1 cellular context compared by ENCODE assay signal in the genomic region with DNA sequence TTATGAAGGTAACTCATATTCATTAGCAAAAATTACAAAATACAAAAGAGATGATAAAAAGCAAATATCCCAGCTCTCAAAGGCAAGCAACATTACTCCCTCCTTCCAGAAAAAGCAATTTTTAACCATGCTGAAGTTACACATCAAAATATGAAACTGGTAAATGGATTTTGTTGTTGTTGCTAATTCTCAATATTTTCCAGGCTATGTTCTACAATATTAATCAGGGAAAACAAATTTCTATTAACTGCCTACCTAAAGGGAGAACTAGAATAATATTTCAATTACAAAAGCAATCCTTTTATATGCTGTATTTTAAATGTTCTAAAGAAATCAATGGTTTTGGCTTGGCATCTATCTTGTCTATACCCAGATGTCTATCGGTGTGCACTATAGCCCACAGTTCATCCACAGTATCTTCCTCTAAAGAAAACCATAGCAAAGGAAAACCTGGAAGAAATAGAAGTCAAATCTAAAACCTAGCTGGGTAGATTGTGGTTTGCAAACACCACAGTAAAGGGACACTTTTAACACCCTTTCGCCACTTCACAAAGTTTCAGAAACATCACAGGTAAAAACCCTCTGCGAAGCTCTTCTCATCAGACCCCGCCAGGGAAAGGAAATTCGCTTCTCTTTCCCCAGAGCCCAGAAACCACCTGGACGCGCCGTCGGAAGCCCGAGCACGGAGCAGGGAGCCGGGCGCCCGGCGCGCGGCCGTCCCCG.
TF ChIP-seq lines count a peak whose summit lies in the region.

No MANE protein-coding gene starts in this region.

TF ChIP-seq in H1, 55 proteins besides CTCF, POLR2A, EP300 and RAD21 (continued from another document):
- TF ChIP-seq JUND (IDR thresholded peaks at IDR 0.05; ENCODE audit: low read length) (no peak), MAFK (IDR thresholded peaks at IDR 0.05; ENCODE audit: low read depth, low read length) (no peak), SAP30 (IDR thresholded peaks at IDR 0.05; ENCODE audit: insufficient read depth, insufficient replicate concordance, low read length) (no peak), RBBP5 (IDR thresholded peaks at IDR 0.05; ENCODE audit: borderline replicate concordance, low read depth, low read length) (no peak)
